ENCODE assay signal across 12 cellular contexts in genomic region chr19:16895467-16896097, GRCh38. TPM values are rescaled to one million over a fixed set of nuclear protein-coding genes. Genes with fewer than 3 reads are reported as not detected.
DNase-seq lines count a peak whose midpoint lies in the region; ATAC-seq and TF ChIP-seq lines count a peak whose summit lies in the region.
"Had no signal": no experiment of that assay in that cellular context is flagged by ENCODE, and none has a peak within 500 bp of the region (broad histone marks: within the 10 kb centered on the region; RNA-seq: fewer than 3 reads in every experiment).

No MANE protein-coding gene starts in this region.

- H3K9ac ChIP-seq in endodermal cell (ENCODE audit: extremely low read depth, low read length, poor library complexity, severe bottlenecking): no peak overlapping the region

- H3K4me1 Mint-ChIP-seq in CD14-positive monocyte (peaks cover 48% of the 10 kb centered on the region), endodermal cell (no peaks in the 10 kb centered on the region)
- H3K4me1 Mint-ChIP-seq in natural killer cell treated with Interleukin-12 subunit alpha and Interleukin-12 subunit beta and Interleukin-15 and Interleukin-18, amount 100 ng/mL, for 72 hours (ENCODE audit: low read depth in 2 of 2): peaks cover 14 to 26% of the 10 kb centered on the region in 2 donors

- intact Hi-C loops in CD14-positive monocyte (cut with micrococcal nuclease): loop anchor here (2.0 to 5.0 kb wide), 2 partner anchors 63 to 117 kb away; no protein-coding TSS in a partner anchor

- H3K36me3 ChIP-seq in endodermal cell (ENCODE audit: control insufficient read depth, insufficient read depth, low read length): no peaks in the 10 kb centered on the region

- no peak for DNase-seq in CD14-positive monocyte (ENCODE audit: low spot score)
- DNase-seq in NCI-H2171 (lab: John Stamatoyannopoulos, UW): peak; percentile 18
- DNase-seq in endodermal cell: no peak
- DNase-seq in natural killer cell treated with Interleukin-12 subunit alpha and Interleukin-12 subunit beta and Interleukin-15 and Interleukin-18, amount 100 ng/mL, for 72 hours (ENCODE audit: low spot score): no peak
- DNase-seq in NCI-H146 (lab: John Stamatoyannopoulos, UW): no peak
- no peak for DNase-seq in islet precursor cell
- no peak for DNase-seq in NCI-H345 treated with DMSO at 0.1 percent for 48 hours (lab: John Stamatoyannopoulos, UW; ENCODE audit: unreplicated experiment)
- no peak for DNase-seq in NCI-H748 treated with DMSO at 0.1 percent for 48 hours (lab: John Stamatoyannopoulos, UW)
- DNase-seq: activated CD4-positive, alpha-beta T cell treated with anti-CD3 and anti-CD28 coated beads, Interleukin-2, amount 10 ng/mL, durations not matched to agents 7 days and 5 days; DMS79; IMR-90 had no signal

- H3K36me3 Mint-ChIP-seq in CD14-positive monocyte (peaks cover 13 to 20% of the 10 kb centered on the region in 2 donors), endodermal cell (ENCODE audit: low read depth) (no peaks in the 10 kb centered on the region)
- H3K36me3 Mint-ChIP-seq in natural killer cell treated with Interleukin-12 subunit alpha and Interleukin-12 subunit beta and Interleukin-15 and Interleukin-18, amount 100 ng/mL, for 72 hours: no peaks in the 10 kb centered on the region

- no peak for ATAC-seq in natural killer cell treated with Interleukin-12 subunit alpha and Interleukin-12 subunit beta and Interleukin-15 and Interleukin-18, amount 100 ng/mL, for 72 hours

- H3K4me3 ChIP-seq in endodermal cell (ENCODE audit: low read length): no peak overlapping the region
- H3K4me3 ChIP-seq: lung had no signal

- no peak overlapping the region for H3K27ac ChIP-seq in endodermal cell (ENCODE audit: low read depth, low read length)

- H3K4me3 Mint-ChIP-seq in CD14-positive monocyte (peak overlapping the region; percentile 61 to 65), endodermal cell (peak overlapping the region; percentile 58)
- peak overlapping the region; percentile 20 for H3K4me3 Mint-ChIP-seq in natural killer cell treated with Interleukin-12 subunit alpha and Interleukin-12 subunit beta and Interleukin-15 and Interleukin-18, amount 100 ng/mL, for 72 hours
- H3K4me3 Mint-ChIP-seq: activated CD4-positive, alpha-beta T cell treated with anti-CD3 and anti-CD28 coated beads, Interleukin-2, amount 10 ng/mL, durations not matched to agents 7 days and 5 days had no signal

- TF ChIP-seq CTCF in CD14-positive monocyte (IDR thresholded peaks at IDR 0.05): no peak
- no peak for TF ChIP-seq CTCF in endodermal cell (conservative IDR thresholded peaks at IDR 0.05)

- no peaks in the 10 kb centered on the region for H3K9me3 ChIP-seq in endodermal cell (ENCODE audit: control insufficient read depth, low read length)

- 67 to 100% methylated on average over 3 to 22 of the region's 29 CpGs for WGBS in endodermal cell (ENCODE audit: insufficient coverage in 1 of 2, insufficient read length in 1 of 2), 2 experiments

- no peaks in the 10 kb centered on the region for H3K4me1 ChIP-seq in endodermal cell (ENCODE audit: control insufficient read depth, insufficient read depth, low read length)

- H3K27ac Mint-ChIP-seq in CD14-positive monocyte (peak overlapping the region in 1 of 7 donors; percentile 53), endodermal cell (no peak overlapping the region)
- peak overlapping the region in 1 of 2 donors; percentile 40 for H3K27ac Mint-ChIP-seq in natural killer cell treated with Interleukin-12 subunit alpha and Interleukin-12 subunit beta and Interleukin-15 and Interleukin-18, amount 100 ng/mL, for 72 hours
- H3K27ac Mint-ChIP-seq: activated CD4-positive, alpha-beta T cell treated with anti-CD3 and anti-CD28 coated beads, Interleukin-2, amount 10 ng/mL, durations not matched to agents 7 days and 5 days had no signal

- peaks cover 37 to 64% (median 44%) of the 10 kb centered on the region in 3 donors for H3K27me3 Mint-ChIP-seq in CD14-positive monocyte (ENCODE audit: low read depth in 3 of 3)
- H3K27me3 Mint-ChIP-seq in endodermal cell (ENCODE audit: insufficient read depth): peaks cover 24% of the 10 kb centered on the region
- no peaks in the 10 kb centered on the region for H3K27me3 Mint-ChIP-seq in natural killer cell treated with Interleukin-12 subunit alpha and Interleukin-12 subunit beta and Interleukin-15 and Interleukin-18, amount 100 ng/mL, for 72 hours

- peaks cover 31% of the 10 kb centered on the region for H3K27me3 ChIP-seq in endodermal cell (ENCODE audit: control insufficient read depth, insufficient read depth, low read length, poor library complexity, severe bottlenecking)

- H3K9me3 Mint-ChIP-seq in CD14-positive monocyte: peaks cover 0 to 6% (median 2%) of the 10 kb centered on the region in 7 donors
- H3K9me3 Mint-ChIP-seq in endodermal cell: no peaks in the 10 kb centered on the region
- no peaks in the 10 kb centered on the region for H3K9me3 Mint-ChIP-seq in natural killer cell treated with Interleukin-12 subunit alpha and Interleukin-12 subunit beta and Interleukin-15 and Interleukin-18, amount 100 ng/mL, for 72 hours
- H3K9me3 Mint-ChIP-seq: activated CD4-positive, alpha-beta T cell treated with anti-CD3 and anti-CD28 coated beads, Interleukin-2, amount 10 ng/mL, durations not matched to agents 7 days and 5 days had no signal

RNA-seq across cellular contexts. Expression of gene F2RL3, which starts 6.8 kb away (rescaled TPM):
- not detected for polyA plus RNA-seq in CD14-positive monocyte
- total RNA-seq in endodermal cell: not detected
- polyA plus RNA-seq in endodermal cell (2013, experiment 1 of 2): not detected
- polyA plus RNA-seq in endodermal cell (2013, experiment 2 of 2): not detected
- total RNA-seq in natural killer cell treated with Interleukin-12 subunit alpha and Interleukin-12 subunit beta and Interleukin-15 and Interleukin-18, amount 100 ng/mL, for 72 hours: 1 to 10 TPM; 1.5 to 2.0 TPM
- total RNA-seq: IMR-90 had no signal
